ENCODE assay signal across 27 cellular contexts in the genomic region with DNA sequence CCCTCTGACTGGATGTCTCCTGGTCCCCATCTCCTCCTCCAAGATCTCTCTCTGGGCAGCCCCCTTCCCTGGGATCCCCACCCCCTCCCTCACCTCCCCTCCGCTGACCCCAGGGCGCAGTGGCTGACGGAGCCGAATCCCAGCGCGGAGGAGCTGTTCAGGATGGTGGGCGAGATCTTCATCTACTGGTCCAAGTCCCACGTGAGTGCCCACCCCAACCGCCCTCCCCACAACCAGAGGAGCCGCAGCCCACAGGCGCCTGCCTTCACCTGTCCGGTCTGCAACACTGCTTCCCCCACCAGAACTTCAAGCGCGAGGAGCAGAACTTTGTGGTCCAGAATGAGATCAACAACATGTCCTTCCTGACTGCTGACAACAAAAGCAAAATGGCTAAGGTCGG.
"Had no signal": no experiment of that assay in that cellular context is flagged by ENCODE, and none has a peak within 500 bp of the region (broad histone marks: within the 10 kb centered on the region; RNA-seq: fewer than 3 reads in every experiment).

No MANE protein-coding gene starts in this region.

- H3K27me3 ChIP-seq: ovary, right atrium auricular region, right lobe of liver, suprapubic skin, upper lobe of right lung had no signal

- H3K4me1 ChIP-seq: right atrium auricular region, right lobe of liver, suprapubic skin, tibial artery, upper lobe of right lung had no signal

- H3K4me1 Mint-ChIP-seq: stimulated activated memory B cell treated with anti-CD40 and anti-IgM and Interleukin-4, amounts not matched to agents 10 μg/mL and 1 μg/mL and 100 μg/mL, for 72 hours had no signal

- H3K4me3 ChIP-seq: lung, mucosa of descending colon, ovary, right atrium auricular region, right lobe of liver, smooth muscle cell, suprapubic skin, thoracic aorta, tibial artery, upper lobe of right lung had no signal

- H3K9me3 ChIP-seq: mucosa of descending colon, neutrophil, ovary, right atrium auricular region, right lobe of liver, suprapubic skin, thoracic aorta, tibial artery, upper lobe of right lung had no signal

- H3K27ac ChIP-seq: neutrophil, ovary, right atrium auricular region, right lobe of liver, suprapubic skin, thoracic aorta, tibial artery, upper lobe of right lung had no signal

- H3K27ac Mint-ChIP-seq: natural killer cell treated with Interleukin-12 subunit alpha and Interleukin-12 subunit beta and Interleukin-15 and Interleukin-18, amount 100 ng/mL, for 72 hours; progenitor cell of endocrine pancreas; stimulated activated memory B cell treated with anti-CD40 and anti-IgM and Interleukin-4, amounts not matched to agents 10 μg/mL and 1 μg/mL and 100 μg/mL, for 72 hours had no signal

- H3K4me3 Mint-ChIP-seq: naive thymus-derived CD4-positive, alpha-beta T cell; natural killer cell treated with Interleukin-12 subunit alpha and Interleukin-12 subunit beta and Interleukin-15 and Interleukin-18, amount 100 ng/mL, for 72 hours; stimulated activated memory B cell treated with anti-CD40 and anti-IgM and Interleukin-4, amounts not matched to agents 10 μg/mL and 1 μg/mL and 100 μg/mL, for 72 hours had no signal

- H3K4me2 ChIP-seq: smooth muscle cell had no signal

- H3K36me3 Mint-ChIP-seq: naive thymus-derived CD4-positive, alpha-beta T cell; natural killer cell treated with Interleukin-12 subunit alpha and Interleukin-12 subunit beta and Interleukin-15 and Interleukin-18, amount 100 ng/mL, for 72 hours; stimulated activated memory B cell treated with anti-CD40 and anti-IgM and Interleukin-4, amounts not matched to agents 10 μg/mL and 1 μg/mL and 100 μg/mL, for 72 hours had no signal

- H3K36me3 ChIP-seq: neutrophil, ovary, right atrium auricular region, right lobe of liver, suprapubic skin, thoracic aorta, tibial artery, upper lobe of right lung had no signal

- ATAC-seq: left cardiac atrium; left lobe of liver; mucosa of descending colon; naive thymus-derived CD4-positive, alpha-beta T cell; natural killer cell treated with Interleukin-12 subunit alpha and Interleukin-12 subunit beta and Interleukin-15 and Interleukin-18, amount 100 ng/mL, for 72 hours; right lobe of liver; stimulated activated memory B cell treated with anti-CD40 and anti-IgM and Interleukin-4, amounts not matched to agents 10 μg/mL and 1 μg/mL and 100 μg/mL, for 72 hours; upper lobe of right lung had no signal

- DNase-seq: hippocampal formation; kidney glomerular epithelial cell; left cardiac atrium; midbrain; naive thymus-derived CD4-positive, alpha-beta T cell; occipital lobe; ovary; right lobe of liver; stimulated activated CD4-positive, alpha-beta T cell treated with anti-CD3 and anti-CD28 coated beads, Interleukin-1b, Interleukin-23, amount 100 ng/mL, for 48 hours; stimulated activated CD4-positive, alpha-beta T cell treated with anti-CD3 and anti-CD28 coated beads, Interleukin-2, amount 100 ng/mL, for 48 hours; stimulated activated CD4-positive, alpha-beta T cell treated with anti-CD3 and anti-CD28 coated beads, Interleukin-4, amount 100 ng/mL, for 4 hours; stimulated activated CD8-positive, alpha-beta memory T cell treated with anti-CD3 and anti-CD28 coated beads, Interleukin-4, amount 100 ng/mL, for 48 hours; stimulated activated naive CD4-positive, alpha-beta T cell treated with Interleukin-2 at 50 U/mL for 16 hours; tibial artery; trophoblast cell; upper lobe of right lung had no signal
